In genomic region chr3:13192471-13193213, GRCh38 we compare ENCODE assay signal across 9 cellular contexts.
DNase-seq lines count a peak whose midpoint lies in the region; ATAC-seq and TF ChIP-seq lines count a peak whose summit lies in the region.
"Had no signal": no experiment of that assay in that cellular context is flagged by ENCODE, and none has a peak within 500 bp of the region (broad histone marks: within the 10 kb centered on the region; RNA-seq: fewer than 3 reads in every experiment).

No MANE protein-coding gene starts in this region.

- H3K79me2 ChIP-seq in Loucy (ENCODE audit: insufficient read depth, low read length) (no peaks in the 10 kb centered on the region), mammary epithelial cell (ENCODE audit: insufficient read depth, low read length) (no peaks in the 10 kb centered on the region)

- H2AFZ ChIP-seq in Loucy (ENCODE audit: low read length), result peak overlapping the region; percentile 54; the same call in 1 of the 2 replicates
- no peak overlapping the region for H2AFZ ChIP-seq in mammary epithelial cell (ENCODE audit: low read depth, low read length)

- H3K4me2 ChIP-seq in Loucy (ENCODE audit: low read depth, low read length, poor library complexity, severe bottlenecking), result peak overlapping the region; percentile 15
- no peak overlapping the region for H3K4me2 ChIP-seq in mammary epithelial cell (ENCODE audit: insufficient read depth, low read depth, low read length)

- H3K9ac ChIP-seq in Loucy (ENCODE audit: low read depth, low read length, poor library complexity, severe bottlenecking) (peak overlapping the region; percentile 67), mammary epithelial cell (ENCODE audit: insufficient read depth, low read length) (no peak overlapping the region)

- dilution Hi-C loops in mammary epithelial cell (cut with HindIII; ENCODE audit: low sequenced_read_pairs), result no loop called here

- H3K4me3 Mint-ChIP-seq in Calu3 (ENCODE audit: low read depth, unreplicated experiment) (no peak overlapping the region), nephron progenitor cell (no peak overlapping the region)
- no peak overlapping the region for H3K4me3 Mint-ChIP-seq in activated T-cell treated with anti-CD3 and anti-CD28 coated beads, Interleukin-2, amount 50 U/mL, for 4 hours
- H3K4me3 Mint-ChIP-seq: natural killer cell treated with Interleukin-12 subunit alpha and Interleukin-12 subunit beta and Interleukin-15 and Interleukin-18, amount 100 ng/mL, for 72 hours had no signal

- H4K20me1 ChIP-seq in Loucy (ENCODE audit: insufficient read depth, low read length, poor library complexity, severe bottlenecking) (no peaks in the 10 kb centered on the region), mammary epithelial cell (ENCODE audit: insufficient read depth, low read length) (no peaks in the 10 kb centered on the region)

- H3K36me3 Mint-ChIP-seq in Calu3 (ENCODE audit: insufficient read depth, unreplicated experiment) (no peaks in the 10 kb centered on the region), nephron progenitor cell (ENCODE audit: low read depth) (no peaks in the 10 kb centered on the region)
- no peaks in the 10 kb centered on the region for H3K36me3 Mint-ChIP-seq in activated T-cell treated with anti-CD3 and anti-CD28 coated beads, Interleukin-2, amount 50 U/mL, for 4 hours (ENCODE audit: insufficient read depth)

- DNase-seq in Calu3 (peak; percentile 37), mammary epithelial cell (no peak), nephron progenitor cell (peak; percentile 35), NCI-H1092 treated with DMSO at 0.1 percent for 48 hours (lab: John Stamatoyannopoulos, UW) (no peak)
- DNase-seq in stimulated activated CD4-positive, alpha-beta T cell treated with anti-CD3 and anti-CD28 coated beads, Interleukin-15, amount 100 ng/mL, for 24 hours, result no peak
- DNase-seq in activated T-cell treated with anti-CD3 and anti-CD28 coated beads, Interleukin-2, amount 50 U/mL, for 4 hours, result no peak

- ATAC-seq in activated T-cell treated with anti-CD3 and anti-CD28 coated beads, Interleukin-2, amount 50 U/mL, for 4 hours, result no peak
- no peak for ATAC-seq in HG03108 (IDR thresholded peaks at IDR 0.05; ENCODE audit: unreplicated experiment)
- ATAC-seq: natural killer cell treated with Interleukin-12 subunit alpha and Interleukin-12 subunit beta and Interleukin-15 and Interleukin-18, amount 100 ng/mL, for 72 hours had no signal

- TF ChIP-seq CTCF in Calu3 (IDR thresholded peaks at IDR 0.05; ENCODE audit: unreplicated experiment) (peak; percentile 34), Loucy (conservative IDR thresholded peaks at IDR 0.05; ENCODE audit: low read length) (peak; percentile 64), mammary epithelial cell (conservative IDR thresholded peaks at IDR 0.05 in 1 of 2, IDR thresholded peaks at IDR 0.05 in 1 of 2; ENCODE audit: extremely low read depth in 1 of 2, insufficient read depth in 1 of 2, low read depth in 1 of 2, low read length in 2 of 2) (peak; percentile 28 to 48), nephron progenitor cell (IDR thresholded peaks at IDR 0.05) (peak; percentile 49)

- H3K27ac Mint-ChIP-seq in Calu3 (ENCODE audit: unreplicated experiment) (no peak overlapping the region), nephron progenitor cell (no peak overlapping the region)
- H3K27ac Mint-ChIP-seq: natural killer cell treated with Interleukin-12 subunit alpha and Interleukin-12 subunit beta and Interleukin-15 and Interleukin-18, amount 100 ng/mL, for 72 hours had no signal

- no peaks in the 10 kb centered on the region for H3K9me3 ChIP-seq in Loucy (ENCODE audit: insufficient read depth, low read depth, low read length)
- no peaks in the 10 kb centered on the region for H3K9me3 ChIP-seq in mammary epithelial cell (replicated peaks; ENCODE audit: insufficient read depth, low read length)

- in situ Hi-C loops in mammary epithelial cell (cut with MboI; ENCODE audit: low sequenced_read_pairs in 2 of 2), result no loop called here

- intact Hi-C loops in Calu3 (cut with micrococcal nuclease; ENCODE audit: unreplicated experiment), result no loop called here
- intact Hi-C loops in mammary epithelial cell (cut with micrococcal nuclease), result no loop called here

- WGBS in mammary epithelial cell (ENCODE audit: low coverage, missing lambda C conversion rate), result 82% methylated on average over 15 of the region's 16 CpGs

- no peak overlapping the region for H3K27ac ChIP-seq in mammary epithelial cell (ENCODE audit: insufficient read depth, low read depth, low read length)

- H3K27me3 Mint-ChIP-seq in Calu3 (ENCODE audit: unreplicated experiment), result peaks cover 99% of the 10 kb centered on the region
- peaks cover 21% of the 10 kb centered on the region for H3K27me3 Mint-ChIP-seq in nephron progenitor cell (ENCODE audit: low read depth, poor library complexity)
- H3K27me3 Mint-ChIP-seq in activated T-cell treated with anti-CD3 and anti-CD28 coated beads, Interleukin-2, amount 50 U/mL, for 4 hours (ENCODE audit: low read depth), result peaks cover 9% of the 10 kb centered on the region

- no peaks in the 10 kb centered on the region for H3F3A ChIP-seq in Loucy (ENCODE audit: low read depth)

- peaks cover 4% of the 10 kb centered on the region for H3K9me3 Mint-ChIP-seq in Calu3 (ENCODE audit: low read depth, unreplicated experiment)
- H3K9me3 Mint-ChIP-seq in nephron progenitor cell, result peaks cover 13% of the 10 kb centered on the region
- H3K9me3 Mint-ChIP-seq in activated T-cell treated with anti-CD3 and anti-CD28 coated beads, Interleukin-2, amount 50 U/mL, for 4 hours, result peaks cover 4% of the 10 kb centered on the region
- H3K9me3 Mint-ChIP-seq: natural killer cell treated with Interleukin-12 subunit alpha and Interleukin-12 subunit beta and Interleukin-15 and Interleukin-18, amount 100 ng/mL, for 72 hours had no signal

- no peaks in the 10 kb centered on the region for H3K9me2 ChIP-seq in Loucy (replicated peaks; ENCODE audit: low read depth, low read length)

- peaks cover 21% of the 10 kb centered on the region for H3K4me1 Mint-ChIP-seq in Calu3 (ENCODE audit: low read depth, unreplicated experiment)
- H3K4me1 Mint-ChIP-seq in nephron progenitor cell, result peaks cover 49% of the 10 kb centered on the region
- H3K4me1 Mint-ChIP-seq in activated T-cell treated with anti-CD3 and anti-CD28 coated beads, Interleukin-2, amount 50 U/mL, for 4 hours (ENCODE audit: low read depth), result peaks cover 35% of the 10 kb centered on the region

- CTCF ChIA-PET in Calu3 (lab: Charles Lee), result interaction anchor here (0.5 to 1.7 kb wide), 2 partner anchors 101 to 1030 kb away, joined by 3 to 7 read pairs; no protein-coding TSS in a partner anchor
- CTCF ChIA-PET in mammary epithelial cell (lab: Charles Lee; ENCODE audit: low non-redundant PET), result no interaction called here

- H3K4me3 ChIP-seq in Loucy (ENCODE audit: low read length, poor library complexity, severe bottlenecking), result no peak overlapping the region
- no peak overlapping the region for H3K4me3 ChIP-seq in mammary epithelial cell (replicated peaks in 1 of 3; ENCODE audit: insufficient read depth in 1 of 3, low read depth in 2 of 3, low read length in 3 of 3)

- H3K4me1 ChIP-seq in Loucy (ENCODE audit: insufficient read depth, low read length, poor library complexity, severe bottlenecking) (peaks cover 84% of the 10 kb centered on the region), mammary epithelial cell (ENCODE audit: insufficient read depth, low read length) (no peaks in the 10 kb centered on the region)

- H3K36me3 ChIP-seq in Loucy (ENCODE audit: insufficient read depth, low read length) (no peaks in the 10 kb centered on the region), mammary epithelial cell (ENCODE audit: insufficient read depth, low read length) (no peaks in the 10 kb centered on the region)

- no peaks in the 10 kb centered on the region for H3K27me3 ChIP-seq in Loucy (ENCODE audit: insufficient read depth, low read length, poor library complexity, severe bottlenecking)
- no peaks in the 10 kb centered on the region for H3K27me3 ChIP-seq in mammary epithelial cell (ENCODE audit: insufficient read depth, low read length)

- BruUV-seq in Calu3 (replicated peaks; lab: Mats Ljungman, UMichigan) (no TSS peak), mammary epithelial cell (replicated peaks; lab: Mats Ljungman, UMichigan) (no TSS peak)

Comparison
In these comparisons a context has a peak if more than half of its experiments do, and no peak if none do; other contexts are left out.
1. DNase-seq: peak in Calu3 (single experiment) and nephron progenitor cell (single experiment); none in mammary epithelial cell (single experiment), stimulated activated CD4-positive, alpha-beta T cell treated with anti-CD3 and anti-CD28 coated beads, Interleukin-15, amount 100 ng/mL, for 24 hours (single experiment), activated T-cell treated with anti-CD3 and anti-CD28 coated beads, Interleukin-2, amount 50 U/mL, for 4 hours (single experiment) and NCI-H1092 treated with DMSO at 0.1 percent for 48 hours (single experiment).
2. Peak in every context shown above with its lines, with median percentiles within 50 percentile points of each other: CTCF ChIP-seq.